ENCODE assay signal across 13 cellular contexts in the genomic region with DNA sequence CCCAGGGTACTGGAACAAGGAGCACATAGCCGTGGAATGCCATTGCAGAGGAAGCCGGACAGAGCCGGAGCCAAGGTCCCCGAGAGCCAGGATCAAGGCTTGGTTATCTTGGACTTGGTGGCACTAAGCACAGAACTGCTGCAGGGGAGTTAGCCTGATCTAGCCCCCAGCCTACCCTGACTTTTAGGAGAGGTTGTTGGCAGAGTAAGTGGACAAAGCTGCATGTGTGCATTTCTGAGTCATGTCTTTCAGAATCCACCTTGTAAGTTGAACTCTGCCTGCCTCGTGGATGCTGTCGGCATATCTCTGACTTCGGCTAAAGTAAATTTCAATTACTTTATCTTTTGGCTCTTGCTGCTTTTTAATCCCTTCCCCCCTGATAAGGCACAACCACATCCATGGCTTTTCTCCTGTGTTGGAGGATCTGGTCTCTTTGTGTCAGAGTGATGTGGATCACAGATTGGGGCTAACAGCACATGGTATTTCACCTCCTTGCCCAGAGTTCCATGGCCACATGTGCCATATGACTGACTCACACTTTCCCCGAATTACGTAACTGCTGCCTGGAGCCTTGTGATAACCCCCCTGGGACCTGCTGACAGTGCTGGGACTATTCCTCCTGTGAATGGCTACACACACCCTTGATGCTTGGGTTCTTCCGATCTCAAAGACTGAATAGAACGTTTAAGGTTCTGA.
A peak's percentile ranks its signal among the peaks of the same experiment; 100 is the strongest.
DNase-seq lines count a peak whose midpoint lies in the region; ATAC-seq and TF ChIP-seq lines count a peak whose summit lies in the region.
"Had no signal": no experiment of that assay in that cellular context is flagged by ENCODE, and none has a peak within 500 bp of the region (broad histone marks: within the 10 kb centered on the region; RNA-seq: fewer than 3 reads in every experiment).

No MANE protein-coding gene starts in this region.

- POLR2A ChIA-PET in MCF 10A (lab: Yijun Ruan, JAX) = no interaction called here

- 12 to 14% methylated on average over 11 of the region's 11 CpGs for WGBS in aorta, 2 donors

- intact Hi-C loops in MCF 10A (cut with micrococcal nuclease) = no loop called here
- intact Hi-C loops in breast epithelium (cut with DNase I; ENCODE audit: low total_unique reads) = no loop called here
- intact Hi-C loops in left ventricle myocardium superior (cut with micrococcal nuclease) = no loop called here
- intact Hi-C loops in aorta (cut with DNase I) = no loop called here

- H3K27me3 Mint-ChIP-seq in MCF 10A (ENCODE audit: insufficient read depth, unreplicated experiment) = peaks cover 2% of the 10 kb centered on the region

- H3K4me3 ChIP-seq in breast epithelium = no peak overlapping the region
- H3K4me3 ChIP-seq in aorta (ENCODE audit: low read length in 2 of 2) = no peak overlapping the region

- no peaks in the 10 kb centered on the region for H3K9me3 Mint-ChIP-seq in MCF 10A (ENCODE audit: unreplicated experiment)
- H3K9me3 Mint-ChIP-seq: activated CD4-positive, alpha-beta memory T cell treated with anti-CD3 and anti-CD28 coated beads, Interleukin-2, amount 10 ng/mL, durations not matched to agents 7 days and 5 days; activated naive CD4-positive, alpha-beta T cell treated with anti-CD3 and anti-CD28 coated beads for 36 hours had no signal

- no peaks in the 10 kb centered on the region for H3K36me3 Mint-ChIP-seq in MCF 10A (ENCODE audit: insufficient read depth, unreplicated experiment)
- H3K36me3 Mint-ChIP-seq: natural killer cell treated with Interleukin-12 subunit alpha and Interleukin-12 subunit beta and Interleukin-15 and Interleukin-18, amount 100 ng/mL, for 72 hours had no signal

- H3K4me1 Mint-ChIP-seq in MCF 10A (ENCODE audit: insufficient read depth, unreplicated experiment) = no peaks in the 10 kb centered on the region
- H3K4me1 Mint-ChIP-seq: activated CD4-positive, alpha-beta memory T cell treated with anti-CD3 and anti-CD28 coated beads, Interleukin-2, amount 10 ng/mL, durations not matched to agents 7 days and 5 days had no signal

- H3K27me3 ChIP-seq in breast epithelium (no peaks in the 10 kb centered on the region), aorta (ENCODE audit: control insufficient read depth in 1 of 2, insufficient read depth in 2 of 2, low read length in 1 of 2) (peaks cover 0 to 1% of the 10 kb centered on the region in 2 donors)

- no peak overlapping the region for H3K4me3 Mint-ChIP-seq in MCF 10A (ENCODE audit: unreplicated experiment)
- H3K4me3 Mint-ChIP-seq: activated CD4-positive, alpha-beta memory T cell treated with anti-CD3 and anti-CD28 coated beads, Interleukin-2, amount 10 ng/mL, durations not matched to agents 7 days and 5 days; activated naive CD4-positive, alpha-beta T cell treated with anti-CD3 and anti-CD28 coated beads for 36 hours; natural killer cell treated with Interleukin-12 subunit alpha and Interleukin-12 subunit beta and Interleukin-15 and Interleukin-18, amount 100 ng/mL, for 72 hours had no signal

- no peaks in the 10 kb centered on the region for H3K36me3 ChIP-seq in breast epithelium
- no peaks in the 10 kb centered on the region for H3K36me3 ChIP-seq in aorta (ENCODE audit: control insufficient read depth in 1 of 2, insufficient read depth in 2 of 2, low read length in 1 of 2)

- H3K4me1 ChIP-seq in breast epithelium (no peaks in the 10 kb centered on the region), aorta (ENCODE audit: control insufficient read depth in 1 of 2, insufficient read depth in 2 of 2, low read length in 2 of 2) (peaks cover 0 to 7% of the 10 kb centered on the region in 2 donors)

- BruUV-seq in MCF 10A (replicated peaks; lab: Mats Ljungman, UMichigan) = no TSS peak

- CTCF ChIA-PET in MCF 10A (lab: Yijun Ruan, JAX) = interaction anchor here (0.6 to 0.8 kb wide), 2 partner anchors 99 to 779 kb away, joined by 3 to 4 read pairs; no protein-coding TSS in a partner anchor

- H3K27ac ChIP-seq in breast epithelium (no peak overlapping the region), aorta (ENCODE audit: low read depth in 1 of 2, low read length in 2 of 2) (peak overlapping the region in 1 of 2 donors; percentile 43)

- no peak overlapping the region for H3K27ac Mint-ChIP-seq in MCF 10A (ENCODE audit: low read depth, unreplicated experiment)
- H3K27ac Mint-ChIP-seq: activated CD4-positive, alpha-beta memory T cell treated with anti-CD3 and anti-CD28 coated beads, Interleukin-2, amount 10 ng/mL, durations not matched to agents 7 days and 5 days; activated naive CD4-positive, alpha-beta T cell treated with anti-CD3 and anti-CD28 coated beads for 36 hours; natural killer cell treated with Interleukin-12 subunit alpha and Interleukin-12 subunit beta and Interleukin-15 and Interleukin-18, amount 100 ng/mL, for 72 hours had no signal

- ATAC-seq in left ventricle myocardium superior = peak; percentile 87
- peak; percentile 37 for ATAC-seq in aorta (ENCODE audit: low FRiP score)
- ATAC-seq: natural killer cell treated with Interleukin-12 subunit alpha and Interleukin-12 subunit beta and Interleukin-15 and Interleukin-18, amount 100 ng/mL, for 72 hours had no signal

- DNase-seq in MCF 10A (ENCODE audit: unreplicated experiment) (peak; percentile 74), breast epithelium (ENCODE audit: low spot score in 2 of 2) (no peak), amniotic epithelial cell (ENCODE audit: low read depth) (peak; percentile 42), left ventricle myocardium superior (peak; percentile 35), aorta (no peak), NCI-H2029 (lab: John Stamatoyannopoulos, UW) (no peak), GF-D8 (lab: John Stamatoyannopoulos, UW) (no peak), C1 segment of cervical spinal cord (lab: John Stamatoyannopoulos, UW) (no peak)
- DNase-seq: activated CD4-positive, alpha-beta memory T cell treated with anti-CD3 and anti-CD28 coated beads, Interleukin-2, amount 10 ng/mL, durations not matched to agents 7 days and 5 days; activated naive CD4-positive, alpha-beta T cell treated with anti-CD3 and anti-CD28 coated beads for 36 hours; effector CD4-positive, alpha-beta T cell; NCI-H1092 had no signal

- TF ChIP-seq CTCF in MCF 10A (IDR thresholded peaks at IDR 0.05; ENCODE audit: unreplicated experiment) = no peak
- no peak for TF ChIP-seq CTCF in breast epithelium (IDR thresholded peaks at IDR 0.05)

- H3K9me3 ChIP-seq in breast epithelium (no peaks in the 10 kb centered on the region), aorta (ENCODE audit: control insufficient read depth, low read length) (no peaks in the 10 kb centered on the region)

- TF ChIP-seq POLR2A in breast epithelium (IDR thresholded peaks at IDR 0.05) = no peak

Comparison
In these comparisons a context has a peak if more than half of its experiments do, and no peak if none do; other contexts are left out.
1. DNase-seq: peak in MCF 10A (single experiment), amniotic epithelial cell (single experiment) and left ventricle myocardium superior (single experiment); none in breast epithelium (0 of 2), aorta (0 of 2), NCI-H2029 (single experiment), GF-D8 (single experiment) and C1 segment of cervical spinal cord (0 of 14).